In genomic region chr5:150104550-150104870, GRCh38 we compare ENCODE assay signal across 27 cellular contexts.
"Had no signal": no experiment of that assay in that cellular context is flagged by ENCODE, and none has a peak within 500 bp of the region (broad histone marks: within the 10 kb centered on the region; RNA-seq: fewer than 3 reads in every experiment).

No MANE protein-coding gene starts in this region.

- H3K4me3 ChIP-seq: stomach, suprapubic skin, testis, thoracic aorta, thyroid gland, tibial artery, tibial nerve, transverse colon, upper lobe of left lung, upper lobe of right lung, uterus, vagina had no signal

- FAIRE-seq: urothelium cell line had no signal

- H3K36me3 ChIP-seq: stomach, suprapubic skin, thoracic aorta, thyroid gland, tibial artery, tibial nerve, transverse colon, upper lobe of left lung, upper lobe of right lung, uterus, vagina had no signal

- ATAC-seq: stimulated activated effector memory CD8-positive, alpha-beta T cell treated with anti-CD3 and anti-CD28 coated beads, Interleukin-12 subunit alpha, Interleukin-12 subunit beta, amount 100 ng/mL, for 72 hours; stimulated activated memory B cell treated with anti-CD40 and anti-IgM and Interleukin-4, amounts not matched to agents 10 μg/mL and 1 μg/mL and 100 μg/mL, for 72 hours; stimulated activated naive B cell treated with anti-CD40 and anti-IgM and Interleukin-4, amounts not matched to agents 10 μg/mL and 1 μg/mL and 100 μg/mL, for 72 hours; stimulated activated naive CD8-positive, alpha-beta T cell treated with anti-CD3 and anti-CD28 coated beads, Interleukin-15, amount 100 ng/mL, for 72 hours; stimulated activated naive CD8-positive, alpha-beta T cell treated with anti-CD3 and anti-CD28 coated beads, Interleukin-15, Interleukin-2, amounts not matched to agents 100 U/mL and 50 U/mL, for 24 hours; upper lobe of right lung had no signal

- H3K27me3 ChIP-seq: stomach, suprapubic skin, testis, thyroid gland, tibial artery, tibial nerve, transverse colon, upper lobe of left lung, upper lobe of right lung, uterus, vagina had no signal

- H3K4me1 ChIP-seq: stomach, thyroid gland, tibial artery, uterus, vagina had no signal

- H3K27ac ChIP-seq: stomach, suprapubic skin, testis, thoracic aorta, thyroid gland, tibial artery, tibial nerve, transverse colon, upper lobe of left lung, upper lobe of right lung, uterus, vagina had no signal

- DNase-seq: stimulated activated CD4-positive, alpha-beta T cell treated with anti-CD3 and anti-CD28 coated beads, Interleukin-2, amount 100 ng/mL, for 48 hours; stimulated activated CD4-positive, alpha-beta T cell treated with anti-CD3 and anti-CD28 coated beads, Interleukin-4, amount 100 ng/mL, for 1 hour; stimulated activated CD4-positive, alpha-beta T cell treated with anti-CD3 and anti-CD28 coated beads, Interleukin-4, amount 100 ng/mL, for 24 hours; stimulated activated CD4-positive, alpha-beta T cell treated with anti-CD3 and anti-CD28 coated beads, Interleukin-4, amount 100 ng/mL, for 4 hours; stimulated activated CD8-positive, alpha-beta memory T cell treated with anti-CD3 and anti-CD28 coated beads, Interleukin-4, amount 100 ng/mL, for 48 hours; stimulated activated naive B cell treated with anti-CD40 and anti-IgM and Interleukin-4, amounts not matched to agents 10 μg/mL and 1 μg/mL and 100 μg/mL, for 72 hours; stimulated activated naive CD4-positive, alpha-beta T cell; stimulated activated naive CD4-positive, alpha-beta T cell treated with Interleukin-2 at 50 U/mL for 16 hours; stimulated activated naive CD8-positive, alpha-beta T cell treated with anti-CD3 and anti-CD28 coated beads, Interleukin-15, amount 100 ng/mL, for 72 hours; stimulated activated naive CD8-positive, alpha-beta T cell treated with anti-CD3 and anti-CD28 coated beads, Interleukin-15, Interleukin-2, amounts not matched to agents 100 U/mL and 50 U/mL, for 24 hours; substantia nigra; thyroid gland; tibial artery; transverse colon; trophoblast cell; upper lobe of left lung had no signal

- H3K9me3 ChIP-seq: stomach, suprapubic skin, testis, thoracic aorta, thyroid gland, tibial artery, tibial nerve, transverse colon, upper lobe of left lung, upper lobe of right lung, uterus, vagina had no signal
